16 cellular contexts compared by ENCODE assay signal in genomic region chr11:87600938-87601337, GRCh38.
"Had no signal": no experiment of that assay in that cellular context is flagged by ENCODE, and none has a peak within 500 bp of the region (broad histone marks: within the 10 kb centered on the region; RNA-seq: fewer than 3 reads in every experiment).

No MANE protein-coding gene starts in this region.

- H3K9me3 Mint-ChIP-seq: type B pancreatic cell had no signal

- H3K4me1 ChIP-seq: heart right ventricle, parathyroid adenoma, prostate gland had no signal

- H3K79me2 ChIP-seq: parathyroid adenoma had no signal

- H3K27ac Mint-ChIP-seq: natural killer cell treated with Interleukin-12 subunit alpha and Interleukin-12 subunit beta and Interleukin-15 and Interleukin-18, amount 100 ng/mL, for 72 hours; type B pancreatic cell had no signal

- H3K9me3 ChIP-seq: gastrocnemius medialis, prostate gland had no signal

- H3K27me3 ChIP-seq: gastrocnemius medialis, heart right ventricle had no signal

- ATAC-seq: esophagus mucosa; gastrocnemius medialis; heart right ventricle; left lobe of liver; natural killer cell treated with Interleukin-12 subunit alpha and Interleukin-12 subunit beta and Interleukin-15 and Interleukin-18, amount 100 ng/mL, for 72 hours; sciatic nerve had no signal

- H2AFZ ChIP-seq: parathyroid adenoma had no signal

- H3K27me3 Mint-ChIP-seq: natural killer cell treated with Interleukin-12 subunit alpha and Interleukin-12 subunit beta and Interleukin-15 and Interleukin-18, amount 100 ng/mL, for 72 hours; type B pancreatic cell had no signal

- H3K9ac ChIP-seq: parathyroid adenoma had no signal

- H3K36me3 Mint-ChIP-seq: type B pancreatic cell had no signal

- H3K4me3 ChIP-seq: gastrocnemius medialis, heart right ventricle, prostate gland had no signal

- DNase-seq: effector memory CD4-positive, alpha-beta T cell; gastrocnemius medialis; heart right ventricle; hypothalamus; kidney glomerular epithelial cell; mammary epithelial cell; small intestine; stimulated activated CD4-positive, alpha-beta T cell treated with anti-CD3 and anti-CD28 coated beads, Interleukin-12 subunit alpha, Interleukin-12 subunit beta, amount 100 ng/mL, for 4 hours; stimulated activated naive CD4-positive, alpha-beta T cell treated with Interleukin-2 at 50 U/mL for 16 hours had no signal

- H3K36me3 ChIP-seq: gastrocnemius medialis, heart right ventricle, prostate gland had no signal

- H3K27ac ChIP-seq: gastrocnemius medialis, heart right ventricle, parathyroid adenoma, prostate gland had no signal

- H3K4me3 Mint-ChIP-seq: natural killer cell treated with Interleukin-12 subunit alpha and Interleukin-12 subunit beta and Interleukin-15 and Interleukin-18, amount 100 ng/mL, for 72 hours; type B pancreatic cell had no signal
